Comparison of ENCODE assay signal across 1 cellular context in genomic region chr4:73404042-73404441, GRCh38.
A peak's percentile ranks its signal among the peaks of the same experiment; 100 is the strongest.
TF ChIP-seq lines count a peak whose summit lies in the region.

TSS of gene ALB (plus strand) at chr4:73404287. CDS start at chr4:73404328, 41 bp downstream.

TF ChIP-seq in HepG2, 621 proteins besides CTCF, POLR2A, EP300 and RAD21 (continued from another document and continues in another):
- TF ChIP-seq AHDC1 (CRISPR knock-in tag; IDR thresholded peaks at IDR 0.05; ENCODE audit: borderline replicate concordance) (no peak), RORA (CRISPR knock-in tag; IDR thresholded peaks at IDR 0.05) (no peak), ZNF780A (CRISPR knock-in tag; IDR thresholded peaks at IDR 0.05) (no peak), SIN3B (IDR thresholded peaks at IDR 0.05; ENCODE audit: low read length) (no peak), ZFP41 (CRISPR knock-in tag; IDR thresholded peaks at IDR 0.05; ENCODE audit: borderline replicate concordance) (no peak), CCDC6 (CRISPR knock-in tag; IDR thresholded peaks at IDR 0.05) (no peak), SNAI1 (CRISPR knock-in tag; IDR thresholded peaks at IDR 0.05; ENCODE audit: borderline replicate concordance) (no peak), ARHGAP35 (CRISPR knock-in tag; IDR thresholded peaks at IDR 0.05; ENCODE audit: borderline replicate concordance) (no peak), ZNF44 (CRISPR knock-in tag; IDR thresholded peaks at IDR 0.05) (no peak), DMAP1 (CRISPR knock-in tag; IDR thresholded peaks at IDR 0.05) (no peak), U2AF1 (optimal IDR thresholded peaks at IDR 0.05; ENCODE audit: low read depth, low read length) (no peak), ZFP36L1 (CRISPR knock-in tag; IDR thresholded peaks at IDR 0.05) (no peak), ZNF274 (CRISPR knock-in tag; IDR thresholded peaks at IDR 0.05) (no peak), CC2D1A (CRISPR knock-in tag; IDR thresholded peaks at IDR 0.05) (no peak), ZNF441 (CRISPR knock-in tag; IDR thresholded peaks at IDR 0.05; ENCODE audit: borderline replicate concordance) (no peak), MAFG (CRISPR knock-in tag; IDR thresholded peaks at IDR 0.05) (no peak), NR2F2 (IDR thresholded peaks at IDR 0.05; ENCODE audit: borderline replicate concordance, low read depth) (0 out of 2 replicates have a peak, but pooled peaks have one; percentile 28), ETV5 (CRISPR knock-in tag; IDR thresholded peaks at IDR 0.05; ENCODE audit: borderline replicate concordance) (no peak), MZF1 (CRISPR knock-in tag; IDR thresholded peaks at IDR 0.05; ENCODE audit: borderline replicate concordance) (no peak), HMGXB3 (CRISPR knock-in tag; IDR thresholded peaks at IDR 0.05; ENCODE audit: borderline replicate concordance) (peak; percentile 69; the same call in 1 of the 2 replicates), RFXAP (CRISPR knock-in tag; IDR thresholded peaks at IDR 0.05; ENCODE audit: borderline replicate concordance) (0 out of 2 replicates have a peak, but pooled peaks have one; percentile 55), ZNF230 (CRISPR knock-in tag; IDR thresholded peaks at IDR 0.05) (no peak), JDP2 (CRISPR knock-in tag; IDR thresholded peaks at IDR 0.05; ENCODE audit: borderline replicate concordance) (no peak), PCBP1 (IDR thresholded peaks at IDR 0.05; ENCODE audit: borderline replicate concordance, low read depth, low read length) (no peak), YEATS4 (CRISPR knock-in tag; IDR thresholded peaks at IDR 0.05; ENCODE audit: borderline replicate concordance) (no peak; the same call in 1 of the 2 replicates), HMGXB4 (CRISPR knock-in tag; IDR thresholded peaks at IDR 0.05; ENCODE audit: borderline replicate concordance in 1 of 2, low read depth in 1 of 2) (peak in 1 of 2 experiments; percentile 57; a peak in 1 of 4 replicates), ZNF546 (CRISPR knock-in tag; conservative IDR thresholded peaks at IDR 0.05) (no peak), POLR2G (IDR thresholded peaks at IDR 0.05; ENCODE audit: low read depth, low read length) (peak; percentile 84), FOXO1 (CRISPR knock-in tag; IDR thresholded peaks at IDR 0.05) (peak; percentile 31; the same call in 1 of the 2 replicates), ZC3H13 (CRISPR knock-in tag; IDR thresholded peaks at IDR 0.05) (no peak)
- TF ChIP-seq, protein P1, sequence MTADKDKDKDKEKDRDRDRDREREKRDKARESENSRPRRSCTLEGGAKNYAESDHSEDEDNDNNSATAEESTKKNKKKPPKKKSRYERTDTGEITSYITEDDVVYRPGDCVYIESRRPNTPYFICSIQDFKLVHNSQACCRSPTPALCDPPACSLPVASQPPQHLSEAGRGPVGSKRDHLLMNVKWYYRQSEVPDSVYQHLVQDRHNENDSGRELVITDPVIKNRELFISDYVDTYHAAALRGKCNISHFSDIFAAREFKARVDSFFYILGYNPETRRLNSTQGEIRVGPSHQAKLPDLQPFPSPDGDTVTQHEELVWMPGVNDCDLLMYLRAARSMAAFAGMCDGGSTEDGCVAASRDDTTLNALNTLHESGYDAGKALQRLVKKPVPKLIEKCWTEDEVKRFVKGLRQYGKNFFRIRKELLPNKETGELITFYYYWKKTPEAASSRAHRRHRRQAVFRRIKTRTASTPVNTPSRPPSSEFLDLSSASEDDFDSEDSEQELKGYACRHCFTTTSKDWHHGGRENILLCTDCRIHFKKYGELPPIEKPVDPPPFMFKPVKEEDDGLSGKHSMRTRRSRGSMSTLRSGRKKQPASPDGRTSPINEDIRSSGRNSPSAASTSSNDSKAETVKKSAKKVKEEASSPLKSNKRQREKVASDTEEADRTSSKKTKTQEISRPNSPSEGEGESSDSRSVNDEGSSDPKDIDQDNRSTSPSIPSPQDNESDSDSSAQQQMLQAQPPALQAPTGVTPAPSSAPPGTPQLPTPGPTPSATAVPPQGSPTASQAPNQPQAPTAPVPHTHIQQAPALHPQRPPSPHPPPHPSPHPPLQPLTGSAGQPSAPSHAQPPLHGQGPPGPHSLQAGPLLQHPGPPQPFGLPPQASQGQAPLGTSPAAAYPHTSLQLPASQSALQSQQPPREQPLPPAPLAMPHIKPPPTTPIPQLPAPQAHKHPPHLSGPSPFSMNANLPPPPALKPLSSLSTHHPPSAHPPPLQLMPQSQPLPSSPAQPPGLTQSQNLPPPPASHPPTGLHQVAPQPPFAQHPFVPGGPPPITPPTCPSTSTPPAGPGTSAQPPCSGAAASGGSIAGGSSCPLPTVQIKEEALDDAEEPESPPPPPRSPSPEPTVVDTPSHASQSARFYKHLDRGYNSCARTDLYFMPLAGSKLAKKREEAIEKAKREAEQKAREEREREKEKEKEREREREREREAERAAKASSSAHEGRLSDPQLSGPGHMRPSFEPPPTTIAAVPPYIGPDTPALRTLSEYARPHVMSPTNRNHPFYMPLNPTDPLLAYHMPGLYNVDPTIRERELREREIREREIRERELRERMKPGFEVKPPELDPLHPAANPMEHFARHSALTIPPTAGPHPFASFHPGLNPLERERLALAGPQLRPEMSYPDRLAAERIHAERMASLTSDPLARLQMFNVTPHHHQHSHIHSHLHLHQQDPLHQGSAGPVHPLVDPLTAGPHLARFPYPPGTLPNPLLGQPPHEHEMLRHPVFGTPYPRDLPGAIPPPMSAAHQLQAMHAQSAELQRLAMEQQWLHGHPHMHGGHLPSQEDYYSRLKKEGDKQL (CRISPR knock-in tag; IDR thresholded peaks at IDR 0.05; ENCODE audit: low read depth) = peak; percentile 17; the same call in 1 of the 2 replicates
- TF ChIP-seq, protein P2, sequence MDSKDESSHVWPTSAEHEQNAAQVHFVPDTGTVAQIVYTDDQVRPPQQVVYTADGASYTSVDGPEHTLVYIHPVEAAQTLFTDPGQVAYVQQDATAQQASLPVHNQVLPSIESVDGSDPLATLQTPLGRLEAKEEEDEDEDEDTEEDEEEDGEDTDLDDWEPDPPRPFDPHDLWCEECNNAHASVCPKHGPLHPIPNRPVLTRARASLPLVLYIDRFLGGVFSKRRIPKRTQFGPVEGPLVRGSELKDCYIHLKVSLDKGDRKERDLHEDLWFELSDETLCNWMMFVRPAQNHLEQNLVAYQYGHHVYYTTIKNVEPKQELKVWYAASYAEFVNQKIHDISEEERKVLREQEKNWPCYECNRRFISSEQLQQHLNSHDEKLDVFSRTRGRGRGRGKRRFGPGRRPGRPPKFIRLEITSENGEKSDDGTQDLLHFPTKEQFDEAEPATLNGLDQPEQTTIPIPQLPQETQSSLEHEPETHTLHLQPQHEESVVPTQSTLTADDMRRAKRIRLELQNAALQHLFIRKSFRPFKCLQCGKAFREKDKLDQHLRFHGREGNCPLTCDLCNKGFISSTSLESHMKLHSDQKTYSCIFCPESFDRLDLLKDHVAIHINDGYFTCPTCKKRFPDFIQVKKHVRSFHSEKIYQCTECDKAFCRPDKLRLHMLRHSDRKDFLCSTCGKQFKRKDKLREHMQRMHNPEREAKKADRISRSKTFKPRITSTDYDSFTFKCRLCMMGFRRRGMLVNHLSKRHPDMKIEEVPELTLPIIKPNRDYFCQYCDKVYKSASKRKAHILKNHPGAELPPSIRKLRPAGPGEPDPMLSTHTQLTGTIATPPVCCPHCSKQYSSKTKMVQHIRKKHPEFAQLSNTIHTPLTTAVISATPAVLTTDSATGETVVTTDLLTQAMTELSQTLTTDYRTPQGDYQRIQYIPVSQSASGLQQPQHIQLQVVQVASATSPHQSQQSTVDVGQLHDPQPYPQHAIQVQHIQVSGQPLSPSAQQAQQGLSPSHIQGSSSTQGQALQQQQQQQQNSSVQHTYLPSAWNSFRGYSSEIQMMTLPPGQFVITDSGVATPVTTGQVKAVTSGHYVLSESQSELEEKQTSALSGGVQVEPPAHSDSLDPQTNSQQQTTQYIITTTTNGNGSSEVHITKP (CRISPR knock-in tag; IDR thresholded peaks at IDR 0.05; ENCODE audit: low read depth) = no peak
- TF ChIP-seq, protein P3, sequence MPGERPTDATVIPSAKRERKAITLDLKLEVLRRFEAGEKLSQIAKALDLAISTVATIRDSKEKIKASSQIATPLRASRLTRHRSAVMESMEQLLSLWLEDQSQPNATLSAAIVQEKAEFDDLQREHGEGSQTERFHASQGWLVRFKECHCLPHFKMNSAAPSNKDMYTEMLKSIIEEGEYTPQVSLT (CRISPR knock-in tag; IDR thresholded peaks at IDR 0.05; ENCODE audit: borderline replicate concordance, low read depth) = no peak
- TF ChIP-seq, protein P4, sequence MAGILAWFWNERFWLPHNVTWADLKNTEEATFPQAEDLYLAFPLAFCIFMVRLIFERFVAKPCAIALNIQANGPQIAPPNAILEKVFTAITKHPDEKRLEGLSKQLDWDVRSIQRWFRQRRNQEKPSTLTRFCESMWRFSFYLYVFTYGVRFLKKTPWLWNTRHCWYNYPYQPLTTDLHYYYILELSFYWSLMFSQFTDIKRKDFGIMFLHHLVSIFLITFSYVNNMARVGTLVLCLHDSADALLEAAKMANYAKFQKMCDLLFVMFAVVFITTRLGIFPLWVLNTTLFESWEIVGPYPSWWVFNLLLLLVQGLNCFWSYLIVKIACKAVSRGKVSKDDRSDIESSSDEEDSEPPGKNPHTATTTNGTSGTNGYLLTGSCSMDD (CRISPR knock-in tag; IDR thresholded peaks at IDR 0.05) = no peak
